In the genomic region with DNA sequence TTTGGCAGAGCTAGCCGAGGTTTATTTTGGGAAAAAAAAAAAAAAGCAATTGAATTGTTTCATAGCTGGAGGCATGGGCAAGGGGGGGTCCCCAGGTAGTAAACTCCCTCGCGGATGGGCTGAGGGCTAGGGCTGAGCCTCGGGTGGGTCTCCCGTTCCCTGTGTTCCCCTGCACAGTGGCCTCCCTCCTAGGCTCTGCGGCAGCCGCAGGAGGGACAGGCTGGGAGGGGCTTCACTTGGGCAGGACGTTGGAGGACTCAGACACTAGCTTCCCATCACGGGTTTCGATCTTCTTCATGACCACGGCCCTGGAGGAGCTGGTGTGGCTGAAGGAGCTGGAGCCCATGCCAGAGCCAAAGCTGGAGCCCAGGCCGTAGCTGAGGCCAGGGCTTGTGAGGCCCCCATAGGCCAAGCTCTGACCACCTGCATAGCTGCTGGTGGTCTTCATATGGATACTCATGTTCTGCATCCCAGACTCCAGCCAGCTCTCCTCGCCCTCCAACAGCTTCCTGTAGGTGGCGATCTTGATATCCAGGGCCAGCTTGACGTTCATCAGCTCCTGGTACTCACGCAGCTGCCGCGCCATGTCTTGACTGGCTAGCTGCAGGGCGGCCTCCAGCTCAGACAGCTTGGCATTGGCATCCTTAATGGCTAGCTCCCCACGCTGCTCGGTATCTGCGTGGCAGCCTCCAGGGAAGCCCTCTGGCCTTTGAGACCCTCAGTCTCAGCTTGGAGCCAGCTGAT, we compare ENCODE assay signal across 13 cellular contexts.
A peak's percentile ranks its signal among the peaks of the same experiment; 100 is the strongest.
DNase-seq lines count a peak whose midpoint lies in the region; ATAC-seq, FAIRE-seq and TF ChIP-seq lines count a peak whose summit lies in the region.
"Had no signal": no experiment of that assay in that cellular context is flagged by ENCODE, and none has a peak within 500 bp of the region (broad histone marks: within the 10 kb centered on the region; RNA-seq: fewer than 3 reads in every experiment).

No MANE protein-coding gene starts in this region.

- no peak for FAIRE-seq in K562 (lab: Jason Lieb, UNC)
- FAIRE-seq: HTR-8/SVneo had no signal

- intact Hi-C loops in activated CD4-positive, alpha-beta T cell treated with anti-CD3 and anti-CD28 coated beads for 36 hours (cut with DNase I, micrococcal nuclease) = loop anchor here (1.0 to 5.0 kb wide), 2 partner anchors 125 to 126 kb away; no protein-coding TSS in a partner anchor
- intact Hi-C loops in K562 (cut with micrococcal nuclease) = loop anchor here (1.0 kb wide), 1 partner anchor 125 kb away; no protein-coding TSS in a partner anchor

- H3K36me3 Mint-ChIP-seq in activated CD4-positive, alpha-beta T cell treated with anti-CD3 and anti-CD28 coated beads for 36 hours (ENCODE audit: low read depth) = no peaks in the 10 kb centered on the region
- H3K36me3 Mint-ChIP-seq in H9 (ENCODE audit: insufficient read depth in 1 of 3, low read depth in 3 of 3) (peaks cover 4 to 6% (median 4%) of the 10 kb centered on the region in 3 experiments), neural progenitor cell (peaks cover 21% of the 10 kb centered on the region), osteocyte (ENCODE audit: unreplicated experiment) (peaks cover 24% of the 10 kb centered on the region)

- CTCF ChIA-PET in activated CD4-positive, alpha-beta T cell treated with anti-CD3 and anti-CD28 coated beads for 36 hours (lab: Charles Lee) = interaction anchor here (0.8 to 3.0 kb wide), 5 partner anchors 10 to 126 kb away, joined by 3 to 19 read pairs (median 4); no protein-coding TSS in a partner anchor
- CTCF ChIA-PET in K562 (lab: Yijun Ruan, JAX; ENCODE audit: low intra/inter-chr PET ratio) = interaction anchor here (0.7 to 1.0 kb wide), 2 partner anchors 125 kb away, joined by 3 to 4 read pairs; no protein-coding TSS in a partner anchor

- H2BK12ac ChIP-seq in H9 (ENCODE audit: insufficient read length, low read depth, low read length) = no peak overlapping the region

- H3K4me2 ChIP-seq in H9 (ENCODE audit: insufficient read depth, insufficient read length, low read length) = no peak overlapping the region
- no peak overlapping the region for H3K4me2 ChIP-seq in K562 (ENCODE audit: insufficient read depth, low read length)
- H3K4me2 ChIP-seq in neural progenitor cell = no peak overlapping the region

- no peak overlapping the region for H4K91ac ChIP-seq in H9 (ENCODE audit: insufficient read length, low read depth, low read length)

- no peak overlapping the region for H4K8ac ChIP-seq in H9 (replicated peaks; ENCODE audit: insufficient read length, low read depth, low read length)

- no peak overlapping the region for H3T11ph ChIP-seq in H9 (ENCODE audit: low read length)

- H3K18ac ChIP-seq in H9 (ENCODE audit: insufficient read length, low read depth, low read length) = no peak overlapping the region

- no peaks in the 10 kb centered on the region for H3K9me3 ChIP-seq in H9 (ENCODE audit: control insufficient read depth, low read depth, low read length)
- H3K9me3 ChIP-seq in K562 (replicated peaks; ENCODE audit: control insufficient read depth, insufficient read depth, low read depth, low read length) = no peaks in the 10 kb centered on the region
- H3K9me3 ChIP-seq in neural progenitor cell (ENCODE audit: low read depth) = no peaks in the 10 kb centered on the region
- H3K9me3 ChIP-seq: body of pancreas, testis had no signal

- H3K4ac ChIP-seq in H9 (ENCODE audit: low read depth, low read length) = no peak overlapping the region

- no peak overlapping the region for H3K27ac Mint-ChIP-seq in activated CD4-positive, alpha-beta T cell treated with anti-CD3 and anti-CD28 coated beads for 36 hours
- H3K27ac Mint-ChIP-seq in H9 = peak overlapping the region in 1 of 3 experiments; percentile 64; a peak in 1 of 7 replicates
- no peak overlapping the region for H3K27ac Mint-ChIP-seq in neural progenitor cell
- no peak overlapping the region for H3K27ac Mint-ChIP-seq in osteocyte (ENCODE audit: unreplicated experiment)
- H3K27ac Mint-ChIP-seq: immature natural killer cell had no signal

- no peak overlapping the region for H2AK5ac ChIP-seq in H9 (ENCODE audit: insufficient read length, low read length)

- peak in 1 of 2 experiments; percentile 36; a peak in 2 of 4 replicates for TF ChIP-seq RAD21 in K562 (CRISPR knock-in tag; conservative IDR thresholded peaks at IDR 0.05 in 1 of 2, IDR thresholded peaks at IDR 0.05 in 1 of 2)

- H3F3A ChIP-seq in neural progenitor cell (ENCODE audit: low read depth) = peaks cover 4% of the 10 kb centered on the region

- POLR2A ChIA-PET in activated CD4-positive, alpha-beta T cell treated with anti-CD3 and anti-CD28 coated beads for 36 hours (lab: Charles Lee) = no interaction called here
- POLR2A ChIA-PET in K562 (lab: Yijun Ruan, JAX) = interaction anchor here (0.5 to 1.0 kb wide), 5 partner anchors 9 to 407 kb away, joined by 3 read pairs; no protein-coding TSS in a partner anchor

- H2AFZ ChIP-seq in H9 (ENCODE audit: low read length) = no peak overlapping the region
- no peak overlapping the region for H2AFZ ChIP-seq in K562 (ENCODE audit: low read depth, low read length)
- H2AFZ ChIP-seq in neural progenitor cell (replicated peaks) = no peak overlapping the region

- no peak for TF ChIP-seq EP300 in K562 (IDR thresholded peaks at IDR 0.05; ENCODE audit: low read length)

- no peak for ATAC-seq in activated CD4-positive, alpha-beta T cell treated with anti-CD3 and anti-CD28 coated beads for 36 hours
- ATAC-seq in K562 = no peak
- ATAC-seq: body of pancreas had no signal

- no peak overlapping the region for H2BK120ac ChIP-seq in H9 (ENCODE audit: low read depth, low read length, poor library complexity, severe bottlenecking)

- DNase-seq in activated CD4-positive, alpha-beta T cell treated with anti-CD3 and anti-CD28 coated beads for 36 hours = peak; percentile 31
- DNase-seq in activated CD4-positive, alpha-beta T cell treated with anti-CD3 and anti-CD28 coated beads, Interleukin-2, amount 50 U/mL, for 1 hour = no peak
- DNase-seq in H9 (peak; percentile 59), K562 (ENCODE audit: extremely low read depth in 1 of 4, low spot score in 3 of 4) (peak in 1 of 4 experiments; percentile 21), neural progenitor cell (ENCODE audit: low spot score) (peak; percentile 34), NCI-H1930 (lab: John Stamatoyannopoulos, UW) (no peak), osteocyte (ENCODE audit: extremely low spot score, unreplicated experiment) (no peak), NCI-H2227 (lab: John Stamatoyannopoulos, UW; ENCODE audit: unreplicated experiment) (no peak)
- DNase-seq: DMS79, immature natural killer cell, testis had no signal

- H3K4me3 ChIP-seq in K562 (no peak overlapping the region), neural progenitor cell (no peak overlapping the region)
- H3K4me3 ChIP-seq: body of pancreas, testis had no signal

- H2BK5ac ChIP-seq in H9 (ENCODE audit: insufficient read length, low read length) = no peak overlapping the region

- H3K27me3 ChIP-seq in H9 (ENCODE audit: insufficient read depth, low read length) (no peaks in the 10 kb centered on the region), K562 (ENCODE audit: control insufficient read depth in 2 of 2, insufficient read depth in 2 of 2, low read length in 2 of 2) (no peaks in the 10 kb centered on the region), neural progenitor cell (no peaks in the 10 kb centered on the region)
- H3K27me3 ChIP-seq: body of pancreas, testis had no signal

- H3K14ac ChIP-seq in H9 (ENCODE audit: insufficient read depth, low read length) = no peak overlapping the region

- H3K79me1 ChIP-seq in H9 (ENCODE audit: insufficient read depth, low read depth, low read length, poor library complexity, severe bottlenecking) = no peaks in the 10 kb centered on the region

- no peak overlapping the region for H3K4me3 Mint-ChIP-seq in activated CD4-positive, alpha-beta T cell treated with anti-CD3 and anti-CD28 coated beads for 36 hours
- H3K4me3 Mint-ChIP-seq in H9 (no peak overlapping the region), neural progenitor cell (no peak overlapping the region), osteocyte (ENCODE audit: unreplicated experiment) (no peak overlapping the region)
- H3K4me3 Mint-ChIP-seq: immature natural killer cell had no signal

- in situ Hi-C loops in K562 (cut with MboI) = no loop called here

- H3K27ac ChIP-seq in H9 (ENCODE audit: insufficient read length, low read depth, low read length) (no peak overlapping the region), K562 (ENCODE audit: extremely low read depth, low read depth, low read length) (no peak overlapping the region), neural progenitor cell (no peak overlapping the region)
- H3K27ac ChIP-seq: body of pancreas, testis had no signal

- H4K20me1 ChIP-seq in H9 (ENCODE audit: control insufficient read depth, insufficient read depth, insufficient read length) = no peaks in the 10 kb centered on the region
- H4K20me1 ChIP-seq in K562 (replicated peaks; ENCODE audit: control insufficient read depth, insufficient read depth, low read length) = no peaks in the 10 kb centered on the region
- no peaks in the 10 kb centered on the region for H4K20me1 ChIP-seq in neural progenitor cell (ENCODE audit: low read depth)

- WGBS in H9 (ENCODE audit: extremely low coverage, insufficient read length, low lambda C conversion rate) = no CpG with 5 or more reads among the region's 22 CpGs
- WGBS in K562 (ENCODE audit: insufficient coverage, low coverage, missing lambda C conversion rate) = 64% methylated on average over 20 of the region's 22 CpGs

- H3K23me2 ChIP-seq in H9 (ENCODE audit: insufficient read length, low read depth, low read length, poor library complexity, severe bottlenecking) = no peaks in the 10 kb centered on the region

- H4K5ac ChIP-seq in H9 (ENCODE audit: insufficient read length, low read depth, low read length) = no peak overlapping the region

- H2BK15ac ChIP-seq in H9 (ENCODE audit: low read depth, low read length) = no peak overlapping the region

- H3K27me3 Mint-ChIP-seq in activated CD4-positive, alpha-beta T cell treated with anti-CD3 and anti-CD28 coated beads for 36 hours = no peaks in the 10 kb centered on the region
- H3K27me3 Mint-ChIP-seq in H9 (ENCODE audit: low read depth) = no peaks in the 10 kb centered on the region
- peaks cover 2% of the 10 kb centered on the region for H3K27me3 Mint-ChIP-seq in neural progenitor cell (ENCODE audit: insufficient read depth, low read depth)
- no peaks in the 10 kb centered on the region for H3K27me3 Mint-ChIP-seq in osteocyte (ENCODE audit: unreplicated experiment)

- no peak overlapping the region for H3K56ac ChIP-seq in H9 (ENCODE audit: insufficient read length, low read depth, low read length)

- no peaks in the 10 kb centered on the region for H3K79me2 ChIP-seq in H9 (ENCODE audit: insufficient read depth, low read length)
- H3K79me2 ChIP-seq in K562 (ENCODE audit: control insufficient read depth, insufficient read depth, low read length) = no peaks in the 10 kb centered on the region
- no peaks in the 10 kb centered on the region for H3K79me2 ChIP-seq in neural progenitor cell (ENCODE audit: low read depth)

- no peaks in the 10 kb centered on the region for H3K9me3 Mint-ChIP-seq in activated CD4-positive, alpha-beta T cell treated with anti-CD3 and anti-CD28 coated beads for 36 hours (ENCODE audit: low read depth)
- H3K9me3 Mint-ChIP-seq in H9 = no peaks in the 10 kb centered on the region; a peak in 1 of 5 replicates
- H3K9me3 Mint-ChIP-seq in neural progenitor cell = no peaks in the 10 kb centered on the region
- H3K9me3 Mint-ChIP-seq in osteocyte (ENCODE audit: unreplicated experiment) = no peaks in the 10 kb centered on the region
- H3K9me3 Mint-ChIP-seq: immature natural killer cell had no signal

- no peaks in the 10 kb centered on the region for H3K9me1 ChIP-seq in K562 (ENCODE audit: control insufficient read depth, insufficient read depth, low read length)

- H3K4me1 ChIP-seq in H9 (ENCODE audit: insufficient read depth, low read length) (no peaks in the 10 kb centered on the region), K562 (replicated peaks in 1 of 2; ENCODE audit: control insufficient read depth in 2 of 2, insufficient read depth in 2 of 2, low read length in 2 of 2) (peaks cover 0 to 4% of the 10 kb centered on the region in 2 experiments; a peak in 1 of 5 replicates), neural progenitor cell (peaks cover 10% of the 10 kb centered on the region)
- H3K4me1 ChIP-seq: body of pancreas, testis had no signal

- H2BK20ac ChIP-seq in H9 (ENCODE audit: low read depth, low read length, poor library complexity, severe bottlenecking) = no peak overlapping the region

- TF ChIP-seq POLR2A in K562 (conservative IDR thresholded peaks at IDR 0.05) = no peak

- 0 out of 3 replicates have a peak, but pooled peaks cover 2% of the 10 kb centered on the region for H3K36me3 ChIP-seq in K562 (ENCODE audit: control insufficient read depth, insufficient read depth, low read length)
- H3K36me3 ChIP-seq in neural progenitor cell = no peaks in the 10 kb centered on the region

- H3K23ac ChIP-seq in H9 (ENCODE audit: insufficient read length, low read depth, low read length) = no peak overlapping the region

- peak; percentile 72 for TF ChIP-seq CTCF in H9 (conservative IDR thresholded peaks at IDR 0.05)
- peak; percentile 27 to 44 (median 42); a peak in 5 of 6 replicates for TF ChIP-seq CTCF in K562 (IDR thresholded peaks at IDR 0.05 in 2 of 3, conservative IDR thresholded peaks at IDR 0.05 in 1 of 3; ENCODE audit: insufficient read depth in 2 of 3, low read depth in 1 of 3, low read length in 3 of 3)
- TF ChIP-seq CTCF in neural progenitor cell (IDR thresholded peaks at IDR 0.05) = peak; percentile 50
- no peak for TF ChIP-seq CTCF in osteocyte (IDR thresholded peaks at IDR 0.05)

- no TSS peak for BruUV-seq in K562 (replicated peaks; lab: Mats Ljungman, UMichigan)

- H3K4me1 Mint-ChIP-seq in activated CD4-positive, alpha-beta T cell treated with anti-CD3 and anti-CD28 coated beads for 36 hours = no peaks in the 10 kb centered on the region
- H3K4me1 Mint-ChIP-seq in H9 (peaks cover 3 to 4% of the 10 kb centered on the region in 2 experiments; a peak in 1 of 4 replicates), neural progenitor cell (peaks cover 7% of the 10 kb centered on the region), osteocyte (ENCODE audit: unreplicated experiment) (peaks cover 14% of the 10 kb centered on the region)

- H3K9ac ChIP-seq in H9 (ENCODE audit: extremely low read depth, insufficient read length, low read length) (no peak overlapping the region), K562 (ENCODE audit: insufficient read depth in 1 of 2, low read depth in 2 of 2, low read length in 2 of 2) (peak overlapping the region in 1 of 2 experiments; percentile 33; a peak in 2 of 4 replicates), neural progenitor cell (no peak overlapping the region)

Comparison
In these comparisons a context has a peak if more than half of its experiments do, and no peak if none do; other contexts are left out.
1. DNase-seq: peak in activated CD4-positive, alpha-beta T cell treated with anti-CD3 and anti-CD28 coated beads for 36 hours (single experiment), H9 (single experiment) and neural progenitor cell (single experiment); none in activated CD4-positive, alpha-beta T cell treated with anti-CD3 and anti-CD28 coated beads, Interleukin-2, amount 50 U/mL, for 1 hour (single experiment), NCI-H1930 (0 of 2), osteocyte (single experiment) and NCI-H2227 (single experiment).